3 cellular contexts compared by ENCODE assay signal in the genomic region with DNA sequence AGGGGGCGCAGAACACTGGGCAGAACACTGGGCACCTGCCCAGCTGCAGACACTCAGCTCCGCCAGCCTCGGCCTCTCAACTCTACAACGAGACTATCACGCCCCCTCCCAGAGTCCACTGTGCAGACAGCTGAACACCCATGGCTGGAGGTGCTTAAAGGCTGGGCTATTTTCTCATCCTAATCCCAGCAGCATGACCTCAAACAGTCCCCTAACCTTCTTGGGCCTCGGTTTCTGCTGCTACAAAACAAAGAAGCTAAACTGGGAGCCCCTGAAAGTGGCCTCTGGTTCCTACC.
TF ChIP-seq lines count a peak whose summit lies in the region.

No MANE protein-coding gene starts in this region.

TF ChIP-seq in SK-N-SH, 30 proteins besides CTCF, POLR2A, EP300 and RAD21:
- TF ChIP-seq, protein P1, sequence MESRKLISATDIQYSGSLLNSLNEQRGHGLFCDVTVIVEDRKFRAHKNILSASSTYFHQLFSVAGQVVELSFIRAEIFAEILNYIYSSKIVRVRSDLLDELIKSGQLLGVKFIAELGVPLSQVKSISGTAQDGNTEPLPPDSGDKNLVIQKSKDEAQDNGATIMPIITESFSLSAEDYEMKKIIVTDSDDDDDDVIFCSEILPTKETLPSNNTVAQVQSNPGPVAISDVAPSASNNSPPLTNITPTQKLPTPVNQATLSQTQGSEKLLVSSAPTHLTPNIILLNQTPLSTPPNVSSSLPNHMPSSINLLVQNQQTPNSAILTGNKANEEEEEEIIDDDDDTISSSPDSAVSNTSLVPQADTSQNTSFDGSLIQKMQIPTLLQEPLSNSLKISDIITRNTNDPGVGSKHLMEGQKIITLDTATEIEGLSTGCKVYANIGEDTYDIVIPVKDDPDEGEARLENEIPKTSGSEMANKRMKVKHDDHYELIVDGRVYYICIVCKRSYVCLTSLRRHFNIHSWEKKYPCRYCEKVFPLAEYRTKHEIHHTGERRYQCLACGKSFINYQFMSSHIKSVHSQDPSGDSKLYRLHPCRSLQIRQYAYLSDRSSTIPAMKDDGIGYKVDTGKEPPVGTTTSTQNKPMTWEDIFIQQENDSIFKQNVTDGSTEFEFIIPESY (IDR thresholded peaks at IDR 0.05; ENCODE audit: borderline replicate concordance, low read depth): no peak
- no peak for TF ChIP-seq FOXJ3 (CRISPR knock-in tag; IDR thresholded peaks at IDR 0.05)
- no peak for TF ChIP-seq NFIC (IDR thresholded peaks at IDR 0.05; ENCODE audit: borderline replicate concordance)
- TF ChIP-seq, protein P2, sequence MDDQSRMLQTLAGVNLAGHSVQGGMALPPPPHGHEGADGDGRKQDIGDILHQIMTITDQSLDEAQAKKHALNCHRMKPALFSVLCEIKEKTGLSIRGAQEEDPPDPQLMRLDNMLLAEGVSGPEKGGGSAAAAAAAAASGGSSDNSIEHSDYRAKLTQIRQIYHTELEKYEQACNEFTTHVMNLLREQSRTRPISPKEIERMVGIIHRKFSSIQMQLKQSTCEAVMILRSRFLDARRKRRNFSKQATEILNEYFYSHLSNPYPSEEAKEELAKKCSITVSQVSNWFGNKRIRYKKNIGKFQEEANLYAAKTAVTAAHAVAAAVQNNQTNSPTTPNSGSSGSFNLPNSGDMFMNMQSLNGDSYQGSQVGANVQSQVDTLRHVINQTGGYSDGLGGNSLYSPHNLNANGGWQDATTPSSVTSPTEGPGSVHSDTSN (IDR thresholded peaks at IDR 0.05): no peak
- TF ChIP-seq NRF1 (IDR thresholded peaks at IDR 0.05; ENCODE audit: low read depth, low read length): no peak
- TF ChIP-seq YY1 (IDR thresholded peaks at IDR 0.05; ENCODE audit: low read depth): no peak
- TF ChIP-seq TCF12 (IDR thresholded peaks at IDR 0.05): no peak
- no peak for TF ChIP-seq ELF1 (IDR thresholded peaks at IDR 0.05)
- TF ChIP-seq MXI1 (IDR thresholded peaks at IDR 0.05; ENCODE audit: low read depth, low read length): no peak
- no peak for TF ChIP-seq SIN3A (IDR thresholded peaks at IDR 0.05; ENCODE audit: borderline replicate concordance, low read depth, low read length)
- TF ChIP-seq FOXM1 (IDR thresholded peaks at IDR 0.05; ENCODE audit: low read depth): no peak
- no peak for TF ChIP-seq POLR2AphosphoS5 (IDR thresholded peaks at IDR 0.05; ENCODE audit: low read depth, low read length)
- TF ChIP-seq, protein P3, sequence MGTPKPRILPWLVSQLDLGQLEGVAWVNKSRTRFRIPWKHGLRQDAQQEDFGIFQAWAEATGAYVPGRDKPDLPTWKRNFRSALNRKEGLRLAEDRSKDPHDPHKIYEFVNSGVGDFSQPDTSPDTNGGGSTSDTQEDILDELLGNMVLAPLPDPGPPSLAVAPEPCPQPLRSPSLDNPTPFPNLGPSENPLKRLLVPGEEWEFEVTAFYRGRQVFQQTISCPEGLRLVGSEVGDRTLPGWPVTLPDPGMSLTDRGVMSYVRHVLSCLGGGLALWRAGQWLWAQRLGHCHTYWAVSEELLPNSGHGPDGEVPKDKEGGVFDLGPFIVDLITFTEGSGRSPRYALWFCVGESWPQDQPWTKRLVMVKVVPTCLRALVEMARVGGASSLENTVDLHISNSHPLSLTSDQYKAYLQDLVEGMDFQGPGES (IDR thresholded peaks at IDR 0.05; ENCODE audit: low read depth, low read length): no peak
- TF ChIP-seq JUND (IDR thresholded peaks at IDR 0.05): no peak
- TF ChIP-seq, protein P4, sequence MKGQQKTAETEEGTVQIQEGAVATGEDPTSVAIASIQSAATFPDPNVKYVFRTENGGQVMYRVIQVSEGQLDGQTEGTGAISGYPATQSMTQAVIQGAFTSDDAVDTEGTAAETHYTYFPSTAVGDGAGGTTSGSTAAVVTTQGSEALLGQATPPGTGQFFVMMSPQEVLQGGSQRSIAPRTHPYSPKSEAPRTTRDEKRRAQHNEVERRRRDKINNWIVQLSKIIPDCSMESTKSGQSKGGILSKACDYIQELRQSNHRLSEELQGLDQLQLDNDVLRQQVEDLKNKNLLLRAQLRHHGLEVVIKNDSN (IDR thresholded peaks at IDR 0.05; ENCODE audit: borderline replicate concordance, low read depth): no peak
TF ChIP-seq in SK-N-SH: peak in this region for 0.

TF ChIP-seq in SK-N-SH treated with all-trans-retinoic acid at 6 μM for 48 hours, 23 proteins besides CTCF, POLR2A, EP300 and RAD21:
- TF ChIP-seq ZFP3 (CRISPR knock-in tag; IDR thresholded peaks at IDR 0.05): no peak
- TF ChIP-seq, protein P5, sequence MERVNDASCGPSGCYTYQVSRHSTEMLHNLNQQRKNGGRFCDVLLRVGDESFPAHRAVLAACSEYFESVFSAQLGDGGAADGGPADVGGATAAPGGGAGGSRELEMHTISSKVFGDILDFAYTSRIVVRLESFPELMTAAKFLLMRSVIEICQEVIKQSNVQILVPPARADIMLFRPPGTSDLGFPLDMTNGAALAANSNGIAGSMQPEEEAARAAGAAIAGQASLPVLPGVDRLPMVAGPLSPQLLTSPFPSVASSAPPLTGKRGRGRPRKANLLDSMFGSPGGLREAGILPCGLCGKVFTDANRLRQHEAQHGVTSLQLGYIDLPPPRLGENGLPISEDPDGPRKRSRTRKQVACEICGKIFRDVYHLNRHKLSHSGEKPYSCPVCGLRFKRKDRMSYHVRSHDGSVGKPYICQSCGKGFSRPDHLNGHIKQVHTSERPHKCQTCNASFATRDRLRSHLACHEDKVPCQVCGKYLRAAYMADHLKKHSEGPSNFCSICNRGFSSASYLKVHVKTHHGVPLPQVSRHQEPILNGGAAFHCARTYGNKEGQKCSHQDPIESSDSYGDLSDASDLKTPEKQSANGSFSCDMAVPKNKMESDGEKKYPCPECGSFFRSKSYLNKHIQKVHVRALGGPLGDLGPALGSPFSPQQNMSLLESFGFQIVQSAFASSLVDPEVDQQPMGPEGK (CRISPR knock-in tag; IDR thresholded peaks at IDR 0.05; ENCODE audit: borderline replicate concordance): no peak
- TF ChIP-seq ZNF70 (CRISPR knock-in tag; IDR thresholded peaks at IDR 0.05): no peak
- no peak for TF ChIP-seq ZNF565 (CRISPR knock-in tag; conservative IDR thresholded peaks at IDR 0.05; ENCODE audit: low read depth)
- no peak for TF ChIP-seq ZNF8 (CRISPR knock-in tag; IDR thresholded peaks at IDR 0.05)
- no peak for TF ChIP-seq ZFP30 (CRISPR knock-in tag; IDR thresholded peaks at IDR 0.05)
- TF ChIP-seq CSDC2 (CRISPR knock-in tag; IDR thresholded peaks at IDR 0.05): no peak
- TF ChIP-seq TOX (CRISPR knock-in tag; IDR thresholded peaks at IDR 0.05; ENCODE audit: borderline replicate concordance): no peak
- TF ChIP-seq SNAI2 (CRISPR knock-in tag; IDR thresholded peaks at IDR 0.05): no peak
- TF ChIP-seq RARB (CRISPR knock-in tag; IDR thresholded peaks at IDR 0.05): no peak
- no peak for TF ChIP-seq ESRRG (CRISPR knock-in tag; IDR thresholded peaks at IDR 0.05)
- TF ChIP-seq, protein P6, sequence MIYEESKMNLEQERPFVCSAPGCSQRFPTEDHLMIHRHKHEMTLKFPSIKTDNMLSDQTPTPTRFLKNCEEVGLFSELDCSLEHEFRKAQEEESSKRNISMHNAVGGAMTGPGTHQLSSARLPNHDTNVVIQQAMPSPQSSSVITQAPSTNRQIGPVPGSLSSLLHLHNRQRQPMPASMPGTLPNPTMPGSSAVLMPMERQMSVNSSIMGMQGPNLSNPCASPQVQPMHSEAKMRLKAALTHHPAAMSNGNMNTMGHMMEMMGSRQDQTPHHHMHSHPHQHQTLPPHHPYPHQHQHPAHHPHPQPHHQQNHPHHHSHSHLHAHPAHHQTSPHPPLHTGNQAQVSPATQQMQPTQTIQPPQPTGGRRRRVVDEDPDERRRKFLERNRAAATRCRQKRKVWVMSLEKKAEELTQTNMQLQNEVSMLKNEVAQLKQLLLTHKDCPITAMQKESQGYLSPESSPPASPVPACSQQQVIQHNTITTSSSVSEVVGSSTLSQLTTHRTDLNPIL (CRISPR knock-in tag; IDR thresholded peaks at IDR 0.05; ENCODE audit: low read depth): no peak
- TF ChIP-seq TCF4 (CRISPR knock-in tag; IDR thresholded peaks at IDR 0.05; ENCODE audit: borderline replicate concordance): no peak

TF ChIP-seq in IMR-90, 13 proteins besides CTCF, POLR2A, EP300 and RAD21:
- TF ChIP-seq NFE2L2 (IDR thresholded peaks at IDR 0.05; ENCODE audit: low read depth, low read length): no peak
- TF ChIP-seq RFX5 (IDR thresholded peaks at IDR 0.05; ENCODE audit: low read depth, low read length): no peak
- TF ChIP-seq CHD1 (IDR thresholded peaks at IDR 0.05; ENCODE audit: low read depth, low read length): no peak
- TF ChIP-seq SMC3 (IDR thresholded peaks at IDR 0.05; ENCODE audit: low read depth, low read length): no peak
- no peak for TF ChIP-seq FOS (IDR thresholded peaks at IDR 0.05; ENCODE audit: low read depth, low read length)
- TF ChIP-seq BHLHE40 (IDR thresholded peaks at IDR 0.05; ENCODE audit: low read depth, low read length): no peak
- TF ChIP-seq, protein P7, sequence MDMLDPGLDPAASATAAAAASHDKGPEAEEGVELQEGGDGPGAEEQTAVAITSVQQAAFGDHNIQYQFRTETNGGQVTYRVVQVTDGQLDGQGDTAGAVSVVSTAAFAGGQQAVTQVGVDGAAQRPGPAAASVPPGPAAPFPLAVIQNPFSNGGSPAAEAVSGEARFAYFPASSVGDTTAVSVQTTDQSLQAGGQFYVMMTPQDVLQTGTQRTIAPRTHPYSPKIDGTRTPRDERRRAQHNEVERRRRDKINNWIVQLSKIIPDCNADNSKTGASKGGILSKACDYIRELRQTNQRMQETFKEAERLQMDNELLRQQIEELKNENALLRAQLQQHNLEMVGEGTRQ (IDR thresholded peaks at IDR 0.05; ENCODE audit: low read depth, low read length): no peak
- TF ChIP-seq MAFK (IDR thresholded peaks at IDR 0.05; ENCODE audit: low read depth, low read length): no peak
- TF ChIP-seq RCOR1 (IDR thresholded peaks at IDR 0.05; ENCODE audit: insufficient replicate concordance, low read length): no peak
TF ChIP-seq in IMR-90: peak in this region for 0.
